8 cellular contexts compared by ENCODE assay signal in genomic region chr15:58066042-58066867, GRCh38. TPM values are rescaled to one million over a fixed set of nuclear protein-coding genes. Genes with fewer than 3 reads are reported as not detected.
DNase-seq lines count a peak whose midpoint lies in the region; TF ChIP-seq lines count a peak whose summit lies in the region.

No MANE protein-coding gene starts in this region.

- peaks cover 41% of the 10 kb centered on the region for H3K27me3 Mint-ChIP-seq in activated naive CD4-positive, alpha-beta T cell treated with anti-CD3 and anti-CD28 coated beads for 36 hours (ENCODE audit: low read depth)

- peak overlapping the region; percentile 43 for H3K4me3 Mint-ChIP-seq in activated naive CD4-positive, alpha-beta T cell treated with anti-CD3 and anti-CD28 coated beads for 36 hours

- no peak overlapping the region for H3K23ac ChIP-seq in neuronal stem cell (ENCODE audit: low read depth, low read length, poor library complexity)

- TF ChIP-seq CTCF in tibial artery (IDR thresholded peaks at IDR 0.05): peak; percentile 70 to 82

- no peak overlapping the region for H2BK12ac ChIP-seq in neuronal stem cell (ENCODE audit: low read length)

- H3K9me3 ChIP-seq in neuronal stem cell (replicated peaks in 1 of 2; ENCODE audit: control insufficient read depth in 2 of 2, insufficient read depth in 1 of 2, low read depth in 1 of 2, low read length in 2 of 2): peaks cover 0 to 10% of the 10 kb centered on the region in 2 donors
- no peaks in the 10 kb centered on the region for H3K9me3 ChIP-seq in tibial artery

- H3K27ac ChIP-seq in neuronal stem cell (replicated peaks; ENCODE audit: low read length) (no peak overlapping the region), tibial artery (no peak overlapping the region)

- H3K36me3 Mint-ChIP-seq in activated naive CD4-positive, alpha-beta T cell treated with anti-CD3 and anti-CD28 coated beads for 36 hours (ENCODE audit: low read depth): no peaks in the 10 kb centered on the region

- H3K9me3 Mint-ChIP-seq in activated naive CD4-positive, alpha-beta T cell treated with anti-CD3 and anti-CD28 coated beads for 36 hours: no peaks in the 10 kb centered on the region

- no peak overlapping the region for H2BK15ac ChIP-seq in neuronal stem cell (ENCODE audit: low read length)

- no peaks in the 10 kb centered on the region for H3K4me1 Mint-ChIP-seq in activated naive CD4-positive, alpha-beta T cell treated with anti-CD3 and anti-CD28 coated beads for 36 hours (ENCODE audit: low read depth)

- no CpG with 5 or more reads among the region's 59 CpGs for WGBS in neuronal stem cell (ENCODE audit: extremely low coverage in 2 of 2, insufficient read length in 2 of 2, insufficient replicate concordance in 1 of 2), 2 donors

- peak overlapping the region; percentile 26 to 86 for H3K4me3 ChIP-seq in neuronal stem cell (ENCODE audit: low read length in 2 of 2)
- peak overlapping the region; percentile 39 to 56 for H3K4me3 ChIP-seq in tibial artery

- no peak overlapping the region for H4K91ac ChIP-seq in neuronal stem cell (ENCODE audit: low read depth, low read length, poor library complexity)

- H3K27me3 ChIP-seq in neuronal stem cell (ENCODE audit: control insufficient read depth in 3 of 3, insufficient read depth in 3 of 3, low read depth in 1 of 3, low read length in 3 of 3) (peaks cover 9 to 81% (median 32%) of the 10 kb centered on the region in 3 experiments), tibial artery (peaks cover 4 to 38% of the 10 kb centered on the region in 2 donors)

- no peak overlapping the region for H3K4ac ChIP-seq in neuronal stem cell (ENCODE audit: low read length)

- peak overlapping the region; percentile 90 for H2AFZ ChIP-seq in neuronal stem cell (ENCODE audit: low read length)

- H3K4me1 ChIP-seq in neuronal stem cell (ENCODE audit: control insufficient read depth in 2 of 2, insufficient read depth in 1 of 2, low read depth in 1 of 2, low read length in 2 of 2) (no peaks in the 10 kb centered on the region), tibial artery (peaks cover 0 to 18% (median 14%) of the 10 kb centered on the region in 4 donors)

- H3K79me1 ChIP-seq in neuronal stem cell (ENCODE audit: low read depth, low read length): peaks cover 1% of the 10 kb centered on the region

- H3K9ac ChIP-seq in neuronal stem cell (ENCODE audit: low read depth, low read length, poor library complexity): peak overlapping the region; percentile 80

- no peak overlapping the region for H3K27ac Mint-ChIP-seq in activated naive CD4-positive, alpha-beta T cell treated with anti-CD3 and anti-CD28 coated beads for 36 hours

- peak overlapping the region; percentile 93 for H3K4me2 ChIP-seq in neuronal stem cell (ENCODE audit: insufficient read depth, low read length, poor library complexity, severe bottlenecking)

- no peak overlapping the region for H2BK5ac ChIP-seq in neuronal stem cell (ENCODE audit: low read length)

- H2AK5ac ChIP-seq in neuronal stem cell (ENCODE audit: low read depth, low read length): no peak overlapping the region

- no peak overlapping the region for H4K8ac ChIP-seq in neuronal stem cell (ENCODE audit: low read depth, low read length)

- DNase-seq in NCI-H748 (lab: John Stamatoyannopoulos, UW; ENCODE audit: unreplicated experiment) (peak; percentile 11), NCI-H748 treated with DMSO at 0.1 percent for 48 hours (lab: John Stamatoyannopoulos, UW) (no peak), NCI-H526 treated with DMSO at 0.1 percent for 48 hours (lab: John Stamatoyannopoulos, UW) (peak; percentile 18), head of caudate nucleus (peak in 37 of 42 donors; percentile 5 to 75 (median 40)), neuronal stem cell (ENCODE audit: low spot score) (peak; percentile 48), tibial artery (peak; percentile 30 to 69), A172 (ENCODE audit: low spot score) (no peak)
- peak; percentile 56 for DNase-seq in activated naive CD4-positive, alpha-beta T cell treated with anti-CD3 and anti-CD28 coated beads for 36 hours

- CTCF ChIA-PET in activated naive CD4-positive, alpha-beta T cell treated with anti-CD3 and anti-CD28 coated beads for 36 hours (lab: Charles Lee): interaction anchor here (0.6 to 2.4 kb wide), 17 partner anchors 9 to 398 kb away, joined by 3 to 13 read pairs (median 4); no protein-coding TSS in a partner anchor

- intact Hi-C loops in activated naive CD4-positive, alpha-beta T cell treated with anti-CD3 and anti-CD28 coated beads for 36 hours (cut with micrococcal nuclease): loop anchor here (1.0 to 10.0 kb wide), 4 partner anchors 314 to 724 kb away; no protein-coding TSS in a partner anchor
- intact Hi-C loops in head of caudate nucleus (cut with DNase I): loop anchor here (5.0 to 10.0 kb wide), 2 partner anchors 314 to 501 kb away; no protein-coding TSS in a partner anchor
- intact Hi-C loops in tibial artery (cut with DNase I; ENCODE audit: low total_unique reads): loop anchor here (5.0 to 10.0 kb wide), 2 partner anchors 199 to 401 kb away; no protein-coding TSS in a partner anchor

- no peak overlapping the region for H2BK120ac ChIP-seq in neuronal stem cell (ENCODE audit: low read depth, low read length)

- H3K36me3 ChIP-seq in neuronal stem cell (replicated peaks in 1 of 2; ENCODE audit: control insufficient read depth in 2 of 2, insufficient read depth in 2 of 2, low read length in 2 of 2) (no peaks in the 10 kb centered on the region), tibial artery (no peaks in the 10 kb centered on the region)

- H3K14ac ChIP-seq in neuronal stem cell (ENCODE audit: low read length): no peak overlapping the region

- H3K18ac ChIP-seq in neuronal stem cell (ENCODE audit: low read length): no peak overlapping the region

RNA-seq across cellular contexts. Expression of gene ALDH1A2, which starts 0.7 kb away (rescaled TPM):
- not detected for total RNA-seq in activated naive CD4-positive, alpha-beta T cell treated with anti-CD3 and anti-CD28 coated beads for 36 hours
- 0.17 TPM for polyA plus RNA-seq in neuronal stem cell (2013, experiment 1 of 2)
- 0.44 TPM for polyA plus RNA-seq in neuronal stem cell (2013, experiment 2 of 2)
- not detected in 2 replicates for total RNA-seq in A172 (2014; rRNA removed; shearing (Covaris generic))

Comparison
In these comparisons a context has a peak if more than half of its experiments do, and no peak if none do; other contexts are left out.
1. DNase-seq: peak in NCI-H748 (single experiment), NCI-H526 treated with DMSO at 0.1 percent for 48 hours (single experiment), activated naive CD4-positive, alpha-beta T cell treated with anti-CD3 and anti-CD28 coated beads for 36 hours (single experiment), head of caudate nucleus (37 of 42), neuronal stem cell (single experiment) and tibial artery (2 of 2); none in NCI-H748 treated with DMSO at 0.1 percent for 48 hours (single experiment) and A172 (single experiment).